In the genomic region with DNA sequence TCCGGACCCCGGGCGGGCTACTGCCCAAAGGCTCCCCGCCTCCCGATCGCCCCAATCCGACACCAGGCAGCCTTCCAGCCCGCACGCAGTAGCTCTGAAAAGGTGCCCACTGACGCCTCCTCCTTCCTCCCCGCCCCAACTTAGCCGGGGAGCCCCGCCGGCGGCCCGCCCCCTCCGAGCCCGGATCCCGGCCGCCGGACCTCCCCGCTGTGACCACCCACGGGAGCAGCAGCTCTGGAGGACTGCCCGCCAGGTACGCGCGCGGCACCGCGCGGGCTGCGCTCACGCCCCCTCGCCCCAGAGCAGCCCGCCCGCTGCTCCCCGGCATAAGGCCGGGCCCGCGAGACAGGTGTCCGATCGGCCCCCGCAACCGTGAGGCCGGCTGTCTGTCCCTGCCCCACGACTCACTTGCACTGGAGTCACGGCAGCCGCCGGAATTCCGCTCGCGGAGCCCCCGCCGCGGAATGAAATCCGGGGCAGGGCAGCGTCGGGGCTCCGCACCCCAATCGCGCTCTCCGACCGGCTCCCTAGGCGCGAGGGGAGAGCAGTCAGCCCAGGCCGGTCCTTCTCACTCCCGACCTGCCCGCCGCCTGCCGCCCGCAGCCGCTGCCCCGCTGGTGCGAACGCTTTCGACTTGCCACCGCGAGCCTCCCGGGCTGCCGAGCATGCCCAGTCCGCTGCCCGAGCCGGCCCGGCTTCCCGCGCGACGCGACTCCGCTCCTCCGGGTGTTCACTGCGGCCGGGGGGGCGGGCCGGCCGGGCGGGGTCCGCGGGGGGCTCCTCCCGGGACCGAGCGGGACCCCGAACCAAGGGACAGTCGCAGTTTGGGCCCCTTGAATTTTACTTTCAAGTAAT, we compare ENCODE assay signal across 8 cellular contexts. TPM values are rescaled to one million over a fixed set of nuclear protein-coding genes. Genes with fewer than 3 reads are reported as not detected.
DNase-seq lines count a peak whose midpoint lies in the region; ATAC-seq, FAIRE-seq and TF ChIP-seq lines count a peak whose summit lies in the region.

A gene (minus strand): TSS at position 658 of the 855 bp plus-strand sequence. CDS start 279,842 bp downstream, outside the sequence.

- H3K36me3 ChIP-seq in neuronal stem cell (replicated peaks in 1 of 2; ENCODE audit: control insufficient read depth in 2 of 2, insufficient read depth in 2 of 2, low read length in 2 of 2), result no peaks in the 10 kb centered on the region

- peak within 1 kb of the TSS; percentile 97 for H3K14ac ChIP-seq in neuronal stem cell (ENCODE audit: low read length)

- DNase-seq in DMS153 treated with DMSO at 0.1 percent for 48 hours (lab: John Stamatoyannopoulos, UW; ENCODE audit: unreplicated experiment) (peak; percentile 50), SK-N-DZ (ENCODE audit: low spot score) (peak; percentile 65), frontal cortex (ENCODE audit: low spot score in 2 of 2) (peak; percentile 82 to 93), neuronal stem cell (ENCODE audit: low spot score) (peak; percentile 85)
- peak; percentile 84 for DNase-seq in activated naive CD4-positive, alpha-beta T cell treated with anti-CD3 and anti-CD28 coated beads, Interleukin-2, amount 10 ng/mL, durations not matched to agents 7 days and 5 days

- peak within 1 kb of the TSS; percentile 98 to 99 (median 98) for H3K27ac Mint-ChIP-seq in IgD-negative memory B cell
- peak within 1 kb of the TSS; percentile 98 for H3K27ac Mint-ChIP-seq in activated naive CD4-positive, alpha-beta T cell treated with anti-CD3 and anti-CD28 coated beads, Interleukin-2, amount 10 ng/mL, durations not matched to agents 7 days and 5 days

- H2BK120ac ChIP-seq in neuronal stem cell (ENCODE audit: low read depth, low read length), result peak within 1 kb of the TSS; percentile 98

- H3K4me1 Mint-ChIP-seq in IgD-negative memory B cell, result peaks cover 30 to 38% (median 32%) of the 10 kb centered on the region in 3 donors
- peaks cover 46% of the 10 kb centered on the region for H3K4me1 Mint-ChIP-seq in activated naive CD4-positive, alpha-beta T cell treated with anti-CD3 and anti-CD28 coated beads, Interleukin-2, amount 10 ng/mL, durations not matched to agents 7 days and 5 days

- peaks cover 2% of the 10 kb centered on the region for H3K36me3 Mint-ChIP-seq in IgD-negative memory B cell
- peaks cover 2% of the 10 kb centered on the region for H3K36me3 Mint-ChIP-seq in activated naive CD4-positive, alpha-beta T cell treated with anti-CD3 and anti-CD28 coated beads, Interleukin-2, amount 10 ng/mL, durations not matched to agents 7 days and 5 days

- no peaks in the 10 kb centered on the region for H3K9me3 Mint-ChIP-seq in IgD-negative memory B cell
- H3K9me3 Mint-ChIP-seq in activated naive CD4-positive, alpha-beta T cell treated with anti-CD3 and anti-CD28 coated beads, Interleukin-2, amount 10 ng/mL, durations not matched to agents 7 days and 5 days, result no peaks in the 10 kb centered on the region

- peak within 1 kb of the TSS; percentile 100 for H3K18ac ChIP-seq in neuronal stem cell (ENCODE audit: low read length)

- H2BK5ac ChIP-seq in neuronal stem cell (ENCODE audit: low read length), result peak within 1 kb of the TSS; percentile 92

- H2AK5ac ChIP-seq in neuronal stem cell (ENCODE audit: low read depth, low read length), result no peak within 1 kb of the TSS

- H3K4me3 ChIP-seq in neuronal stem cell (ENCODE audit: low read length in 2 of 2), result peak within 1 kb of the TSS; percentile 97

- H4K8ac ChIP-seq in neuronal stem cell (ENCODE audit: low read depth, low read length), result no peak within 1 kb of the TSS

- peaks cover 0 to 3% (median 0%) of the 10 kb centered on the region in 3 experiments for H3K27me3 ChIP-seq in neuronal stem cell (ENCODE audit: control insufficient read depth in 3 of 3, insufficient read depth in 3 of 3, low read depth in 1 of 3, low read length in 3 of 3)

- H3K9ac ChIP-seq in neuronal stem cell (ENCODE audit: low read depth, low read length, poor library complexity), result peak within 1 kb of the TSS; percentile 96

- no peaks in the 10 kb centered on the region for H3K9me3 ChIP-seq in neuronal stem cell (replicated peaks in 1 of 2; ENCODE audit: control insufficient read depth in 2 of 2, insufficient read depth in 1 of 2, low read depth in 1 of 2, low read length in 2 of 2)

- no peaks in the 10 kb centered on the region for H3K79me1 ChIP-seq in neuronal stem cell (ENCODE audit: low read depth, low read length)

- peak within 1 kb of the TSS; percentile 88 for H2BK12ac ChIP-seq in neuronal stem cell (ENCODE audit: low read length)

- peak within 1 kb of the TSS; percentile 99 for H3K23ac ChIP-seq in neuronal stem cell (ENCODE audit: low read depth, low read length, poor library complexity)

- peak within 1 kb of the TSS; percentile 81 for H2BK15ac ChIP-seq in neuronal stem cell (ENCODE audit: low read length)

- H2AFZ ChIP-seq in neuronal stem cell (ENCODE audit: low read length), result peak within 1 kb of the TSS; percentile 100

- H3K4me2 ChIP-seq in neuronal stem cell (ENCODE audit: insufficient read depth, low read length, poor library complexity, severe bottlenecking), result peak within 1 kb of the TSS; percentile 93

- peak; percentile 26 for ATAC-seq in GM21515 (IDR thresholded peaks at IDR 0.05; ENCODE audit: unreplicated experiment)

- peak within 1 kb of the TSS; percentile 99 for H3K27ac ChIP-seq in neuronal stem cell (replicated peaks; ENCODE audit: low read length)

- no CpG with 5 or more reads among the region's 104 CpGs for WGBS in neuronal stem cell (ENCODE audit: extremely low coverage in 2 of 2, insufficient read length in 2 of 2, insufficient replicate concordance in 1 of 2), 2 donors

- no peak for FAIRE-seq in frontal cortex (lab: Jason Lieb, UNC)

- no peak for TF ChIP-seq CTCF in subcutaneous adipose tissue (IDR thresholded peaks at IDR 0.05; ENCODE audit: low read depth)

- CTCF ChIA-PET in activated naive CD4-positive, alpha-beta T cell treated with anti-CD3 and anti-CD28 coated beads, Interleukin-2, amount 10 ng/mL, durations not matched to agents 7 days and 5 days (lab: Charles Lee), result interaction anchor here (1.0 to 1.6 kb wide), 2 partner anchors 11 to 13 kb away, joined by 3 to 4 read pairs; no protein-coding TSS in a partner anchor

- H3K4me1 ChIP-seq in neuronal stem cell (ENCODE audit: control insufficient read depth in 2 of 2, insufficient read depth in 1 of 2, low read depth in 1 of 2, low read length in 2 of 2), result peaks cover 2 to 6% of the 10 kb centered on the region in 2 donors

- H3K27me3 Mint-ChIP-seq in IgD-negative memory B cell, result no peaks in the 10 kb centered on the region
- no peaks in the 10 kb centered on the region for H3K27me3 Mint-ChIP-seq in activated naive CD4-positive, alpha-beta T cell treated with anti-CD3 and anti-CD28 coated beads, Interleukin-2, amount 10 ng/mL, durations not matched to agents 7 days and 5 days

- no peak within 1 kb of the TSS for H4K91ac ChIP-seq in neuronal stem cell (ENCODE audit: low read depth, low read length, poor library complexity)

- peak within 1 kb of the TSS; percentile 92 to 98 (median 95) for H3K4me3 Mint-ChIP-seq in IgD-negative memory B cell
- H3K4me3 Mint-ChIP-seq in activated naive CD4-positive, alpha-beta T cell treated with anti-CD3 and anti-CD28 coated beads, Interleukin-2, amount 10 ng/mL, durations not matched to agents 7 days and 5 days, result peak within 1 kb of the TSS; percentile 86

- H3K4ac ChIP-seq in neuronal stem cell (ENCODE audit: low read length), result peak within 1 kb of the TSS; percentile 93

RNA-seq across cellular contexts. Expression of the gene that starts here (rescaled TPM):
- polyA plus RNA-seq in IgD-negative memory B cell, result 12.4 TPM
- polyA plus RNA-seq in SK-N-DZ (2014; cell fraction: cytosol; rRNA removed), result 7.8 and 8.0 TPM in 2 replicates
- polyA plus RNA-seq in SK-N-DZ (2014; cell fraction: nucleus; rRNA removed), result 5.1 and 6.7 TPM in 2 replicates
- 35.1 TPM for total RNA-seq in frontal cortex
- 3.8 TPM for polyA plus RNA-seq in neuronal stem cell (2013, experiment 1 of 2)
- 3.9 TPM for polyA plus RNA-seq in neuronal stem cell (2013, experiment 2 of 2)
- 100 to 1,000 TPM in 1 of 4 donors, 10 to 100 TPM in 3; 63.9 to 117 (median 87.4) TPM for total RNA-seq in subcutaneous adipose tissue

Comparison
In these comparisons a context has a peak if more than half of its experiments do, and no peak if none do; other contexts are left out.
1. Peak in every context shown above with its lines: DNase-seq, ATAC-seq, H3K4me3 ChIP-seq and H3K27ac ChIP-seq.